In genomic region chr7:93944673-93945072, GRCh38 we compare ENCODE assay signal across 1 cellular context.
TF ChIP-seq lines count a peak whose summit lies in the region.

No MANE protein-coding gene starts in this region.

TF ChIP-seq in IMR-90, 13 proteins besides CTCF, POLR2A, EP300 and RAD21 (continued from another document):
- TF ChIP-seq USF2 (IDR thresholded peaks at IDR 0.05; ENCODE audit: low read depth, low read length) = no peak
